ENCODE assay signal across 9 cellular contexts in genomic region chr11:12198261-12198925, GRCh38.
DNase-seq lines count a peak whose midpoint lies in the region; ATAC-seq and TF ChIP-seq lines count a peak whose summit lies in the region.
"Had no signal": no experiment of that assay in that cellular context is flagged by ENCODE, and none has a peak within 500 bp of the region (broad histone marks: within the 10 kb centered on the region; RNA-seq: fewer than 3 reads in every experiment).

No MANE protein-coding gene starts in this region.

- no peak overlapping the region for H3K4me3 Mint-ChIP-seq in CD14-positive monocyte
- peak overlapping the region; percentile 88 for H3K4me3 Mint-ChIP-seq in activated CD4-positive, alpha-beta memory T cell treated with anti-CD3 and anti-CD28 coated beads, Interleukin-2, amount 10 ng/mL, durations not matched to agents 7 days and 5 days

- H3K27me3 ChIP-seq in BLaER1 = no peaks in the 10 kb centered on the region
- H3K27me3 ChIP-seq: right lobe of liver had no signal

- H3K36me3 ChIP-seq in BLaER1 = no peaks in the 10 kb centered on the region
- H3K36me3 ChIP-seq: right lobe of liver had no signal

- peaks cover 26% of the 10 kb centered on the region for H3K4me1 Mint-ChIP-seq in CD14-positive monocyte
- peaks cover 78% of the 10 kb centered on the region for H3K4me1 Mint-ChIP-seq in activated CD4-positive, alpha-beta memory T cell treated with anti-CD3 and anti-CD28 coated beads, Interleukin-2, amount 10 ng/mL, durations not matched to agents 7 days and 5 days

- CTCF ChIA-PET in activated CD4-positive, alpha-beta memory T cell treated with anti-CD3 and anti-CD28 coated beads, Interleukin-2, amount 10 ng/mL, durations not matched to agents 7 days and 5 days (lab: Charles Lee) = interaction anchor here (0.9 to 5.9 kb wide), 9 partner anchors 7 to 146 kb away, joined by 3 to 38 read pairs (median 6); no protein-coding TSS in a partner anchor

- peaks cover 79% of the 10 kb centered on the region for H3K4me1 ChIP-seq in BLaER1

- peak; percentile 17 for ATAC-seq in left lobe of liver

- no peaks in the 10 kb centered on the region for H3K9me3 Mint-ChIP-seq in CD14-positive monocyte
- H3K9me3 Mint-ChIP-seq in activated CD4-positive, alpha-beta memory T cell treated with anti-CD3 and anti-CD28 coated beads, Interleukin-2, amount 10 ng/mL, durations not matched to agents 7 days and 5 days = peaks cover 5% of the 10 kb centered on the region

- no peak for DNase-seq in CD14-positive monocyte (ENCODE audit: low spot score)
- peak; percentile 46 for DNase-seq in activated CD4-positive, alpha-beta memory T cell treated with anti-CD3 and anti-CD28 coated beads, Interleukin-2, amount 10 ng/mL, durations not matched to agents 7 days and 5 days
- peak; percentile 42 for DNase-seq in left lobe of liver (ENCODE audit: low spot score)
- no peak for DNase-seq in midbrain (lab: John Stamatoyannopoulos, UW)
- no peak for DNase-seq in activated effector memory CD4-positive, alpha-beta T cell treated with Interleukin-2 at 50 U/mL for 16 hours
- no peak for DNase-seq in NCI-H1048 (lab: John Stamatoyannopoulos, UW)
- DNase-seq: NCI-H1930, right lobe of liver had no signal

- no peak overlapping the region for H3K9ac ChIP-seq in BLaER1

- H4K20me1 ChIP-seq in BLaER1 = no peaks in the 10 kb centered on the region

- peaks cover 0 to 1% (median 0%) of the 10 kb centered on the region in 3 donors for H3K27me3 Mint-ChIP-seq in CD14-positive monocyte (ENCODE audit: low read depth in 3 of 3)
- H3K27me3 Mint-ChIP-seq in activated CD4-positive, alpha-beta memory T cell treated with anti-CD3 and anti-CD28 coated beads, Interleukin-2, amount 10 ng/mL, durations not matched to agents 7 days and 5 days = no peaks in the 10 kb centered on the region

- H3K4me2 ChIP-seq in BLaER1 = peak overlapping the region; percentile 72

- no peak for TF ChIP-seq CTCF in CD14-positive monocyte (IDR thresholded peaks at IDR 0.05)

- H3K27ac ChIP-seq in BLaER1 = 0 out of 2 replicates have a peak overlapping the region, but pooled peaks have one; percentile 20

- no peaks in the 10 kb centered on the region for H3K9me3 ChIP-seq in BLaER1
- H3K9me3 ChIP-seq: right lobe of liver had no signal

- H3K4me3 ChIP-seq in BLaER1 = no peak overlapping the region
- H3K4me3 ChIP-seq: right lobe of liver had no signal

- POLR2A ChIA-PET in activated CD4-positive, alpha-beta memory T cell treated with anti-CD3 and anti-CD28 coated beads, Interleukin-2, amount 10 ng/mL, durations not matched to agents 7 days and 5 days (lab: Charles Lee) = interaction anchor here (0.8 to 19.5 kb wide), 15 partner anchors 9 to 355 kb away, joined by 3 to 290 read pairs (median 8); no protein-coding TSS in a partner anchor

- intact Hi-C loops in CD14-positive monocyte (cut with micrococcal nuclease) = no loop called here

- peaks cover 72 to 84% of the 10 kb centered on the region in 2 donors for H3K36me3 Mint-ChIP-seq in CD14-positive monocyte
- H3K36me3 Mint-ChIP-seq in activated CD4-positive, alpha-beta memory T cell treated with anti-CD3 and anti-CD28 coated beads, Interleukin-2, amount 10 ng/mL, durations not matched to agents 7 days and 5 days (ENCODE audit: low read depth) = peaks cover 67% of the 10 kb centered on the region

- peak overlapping the region in 4 of 7 donors; percentile 15 to 58 (median 32) for H3K27ac Mint-ChIP-seq in CD14-positive monocyte
- H3K27ac Mint-ChIP-seq in activated CD4-positive, alpha-beta memory T cell treated with anti-CD3 and anti-CD28 coated beads, Interleukin-2, amount 10 ng/mL, durations not matched to agents 7 days and 5 days = peak overlapping the region; percentile 98

Comparison
In these comparisons a context has a peak if more than half of its experiments do, and no peak if none do; other contexts are left out.
1. DNase-seq: peak in activated CD4-positive, alpha-beta memory T cell treated with anti-CD3 and anti-CD28 coated beads, Interleukin-2, amount 10 ng/mL, durations not matched to agents 7 days and 5 days (single experiment) and left lobe of liver (single experiment); none in CD14-positive monocyte (single experiment), midbrain (single experiment), activated effector memory CD4-positive, alpha-beta T cell treated with Interleukin-2 at 50 U/mL for 16 hours (single experiment) and NCI-H1048 (single experiment).